In the genomic region with DNA sequence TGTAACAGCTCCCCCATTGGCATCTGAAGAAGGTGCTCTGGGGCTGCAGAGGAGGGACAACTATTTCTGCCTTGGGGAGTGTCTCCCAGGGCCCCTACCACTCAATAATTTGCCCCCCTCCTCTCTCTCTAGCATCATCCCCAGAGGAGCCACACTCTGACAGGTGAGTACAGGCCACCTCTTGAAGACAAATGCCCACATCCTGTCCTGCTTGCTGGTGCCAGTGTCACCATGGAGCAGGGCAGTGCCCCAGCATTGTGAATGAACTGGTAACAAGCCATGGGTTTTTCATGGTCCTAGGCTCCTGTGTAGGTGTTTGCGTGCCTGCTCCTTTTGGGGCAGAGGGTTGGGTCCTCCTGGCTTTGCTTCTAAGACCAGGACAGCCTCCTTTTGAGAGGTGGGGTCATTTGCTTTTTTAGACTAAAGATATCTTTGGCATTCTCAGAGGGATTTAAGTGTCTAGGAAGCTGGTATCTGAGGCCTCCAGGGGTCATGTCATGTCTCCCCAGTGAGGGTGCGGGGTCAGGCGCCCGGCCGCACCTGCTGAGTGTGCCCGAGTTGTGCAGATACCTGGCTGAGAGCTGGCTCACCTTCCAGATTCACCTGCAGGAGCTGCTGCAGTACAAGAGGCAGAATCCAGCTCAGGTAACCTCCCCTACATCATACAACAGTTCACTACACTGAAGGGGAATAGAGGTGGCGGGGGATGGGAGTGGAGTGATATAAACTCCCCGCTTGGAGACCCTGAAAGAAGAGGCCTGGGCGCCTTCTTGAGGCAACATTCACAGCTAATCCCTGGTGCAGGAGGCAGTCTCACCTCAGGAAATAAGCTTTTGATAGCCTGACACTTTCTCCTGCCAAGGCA, we compare ENCODE assay signal across 13 cellular contexts. TPM values are rescaled to one million over a fixed set of nuclear protein-coding genes. Genes with fewer than 3 reads are reported as not detected.
DNase-seq lines count a peak whose midpoint lies in the region; ATAC-seq, FAIRE-seq and TF ChIP-seq lines count a peak whose summit lies in the region.
"Had no signal": no experiment of that assay in that cellular context is flagged by ENCODE, and none has a peak within 500 bp of the region (broad histone marks: within the 10 kb centered on the region; RNA-seq: fewer than 3 reads in every experiment).

No MANE protein-coding gene starts in this region.

- CTCF ChIA-PET in naive thymus-derived CD4-positive, alpha-beta T cell (lab: Charles Lee): interaction anchor here (1.0 to 1.7 kb wide), 2 partner anchors 27 to 75 kb away, joined by 4 to 13 read pairs; a partner anchor contains a TSS

- no peak for ATAC-seq in naive thymus-derived CD4-positive, alpha-beta T cell
- no peak for ATAC-seq in GM19397 (IDR thresholded peaks at IDR 0.05; ENCODE audit: unreplicated experiment)

- H3K27me3 Mint-ChIP-seq in naive thymus-derived CD4-positive, alpha-beta T cell: no peaks in the 10 kb centered on the region

- peak overlapping the region; percentile 93 for H3K4me3 ChIP-seq in AG10803 (ENCODE audit: low read length)
- peak overlapping the region; percentile 78; the same call in 1 of the 2 replicates for H3K4me3 ChIP-seq in HFF-Myc (replicated peaks; ENCODE audit: low read depth, low read length)
- H3K4me3 ChIP-seq in ascending aorta: peak overlapping the region; percentile 91 to 99
- no peak overlapping the region for H3K4me3 ChIP-seq in naive thymus-derived CD4-positive, alpha-beta T cell (ENCODE audit: low read length)

- H3K27ac Mint-ChIP-seq in naive thymus-derived CD4-positive, alpha-beta T cell: peak overlapping the region in 8 of 9 donors; percentile 86 to 97 (median 90)

- peak overlapping the region in 1 of 2 donors; percentile 9 for H3K27ac ChIP-seq in ascending aorta
- peak overlapping the region; percentile 96 for H3K27ac ChIP-seq in naive thymus-derived CD4-positive, alpha-beta T cell (ENCODE audit: low read depth, low read length)
- H3K27ac ChIP-seq: adrenal gland had no signal

- TF ChIP-seq CTCF in AG10803 (conservative IDR thresholded peaks at IDR 0.05; ENCODE audit: low read length) (no peak), HFF-Myc (IDR thresholded peaks at IDR 0.05; ENCODE audit: low read depth, low read length, missing control alignments) (no peak), ascending aorta (IDR thresholded peaks at IDR 0.05) (no peak)

- H3K27me3 ChIP-seq in ascending aorta: no peaks in the 10 kb centered on the region
- H3K27me3 ChIP-seq in naive thymus-derived CD4-positive, alpha-beta T cell (ENCODE audit: control insufficient read depth in 2 of 2, insufficient read depth in 2 of 2, low read length in 2 of 2): no peaks in the 10 kb centered on the region
- H3K27me3 ChIP-seq: adrenal gland had no signal

- peaks cover 0 to 1% (median 0%) of the 10 kb centered on the region in 11 donors for H3K9me3 Mint-ChIP-seq in naive thymus-derived CD4-positive, alpha-beta T cell

- peaks cover 45 to 72% (median 69%) of the 10 kb centered on the region in 7 donors for H3K4me1 Mint-ChIP-seq in naive thymus-derived CD4-positive, alpha-beta T cell

- FAIRE-seq in HTR-8/SVneo (lab: Jason Lieb, UNC): no peak
- FAIRE-seq: H54 had no signal

- H3K4me3 Mint-ChIP-seq in naive thymus-derived CD4-positive, alpha-beta T cell: peak overlapping the region; percentile 85 to 99 (median 94)

- no peak for DNase-seq in AG10803 (ENCODE audit: low read depth)
- DNase-seq in HFF-Myc (ENCODE audit: extremely low read depth, low read depth): no peak
- peak in 1 of 2 donors; percentile 53 for DNase-seq in ascending aorta (ENCODE audit: low spot score in 2 of 2)
- DNase-seq in naive thymus-derived CD4-positive, alpha-beta T cell: peak in 1 of 9 donors; percentile 17
- no peak for DNase-seq in HK-2 (ENCODE audit: unreplicated experiment)
- no peak for DNase-seq in mucosa of gallbladder (ENCODE audit: low spot score)
- no peak for DNase-seq in HTR-8/SVneo (ENCODE audit: insufficient read length, low spot score)
- DNase-seq: DMS79 treated with DMSO at 0.1 percent for 48 hours, NCI-H1092 treated with DMSO at 0.1 percent for 48 hours had no signal

- intact Hi-C loops in ascending aorta (cut with DNase I): loop anchor here (5.0 kb wide), 1 partner anchor 207 kb away; a partner anchor contains a TSS
- intact Hi-C loops in naive thymus-derived CD4-positive, alpha-beta T cell (cut with micrococcal nuclease): loop anchor here (5.0 kb wide), 4 partner anchors 317 to 963 kb away; a partner anchor contains a TSS

- POLR2A ChIA-PET in naive thymus-derived CD4-positive, alpha-beta T cell (lab: Charles Lee): interaction anchor here (0.6 to 5.4 kb wide), 11 partner anchors 8 to 115 kb away, joined by 3 to 47 read pairs (median 5); a partner anchor contains a TSS

- H3K9me3 ChIP-seq in ascending aorta: no peaks in the 10 kb centered on the region
- H3K9me3 ChIP-seq in naive thymus-derived CD4-positive, alpha-beta T cell (ENCODE audit: control insufficient read depth in 2 of 3, low read length in 3 of 3): no peaks in the 10 kb centered on the region
- H3K9me3 ChIP-seq: adrenal gland had no signal

- H3K36me3 ChIP-seq in ascending aorta: peaks cover 40 to 51% of the 10 kb centered on the region in 2 donors
- H3K36me3 ChIP-seq in naive thymus-derived CD4-positive, alpha-beta T cell (ENCODE audit: control insufficient read depth in 2 of 3, insufficient read depth in 3 of 3, low read length in 3 of 3): peaks cover 24 to 53% (median 36%) of the 10 kb centered on the region in 3 experiments

- H3K36me3 Mint-ChIP-seq in naive thymus-derived CD4-positive, alpha-beta T cell: peaks cover 0 to 32% (median 4%) of the 10 kb centered on the region in 5 donors

- H3K4me1 ChIP-seq in ascending aorta: peaks cover 4 to 22% of the 10 kb centered on the region in 2 donors
- H3K4me1 ChIP-seq in naive thymus-derived CD4-positive, alpha-beta T cell (ENCODE audit: control insufficient read depth in 2 of 2, insufficient read depth in 2 of 2, low read length in 2 of 2): peaks cover 37 to 40% of the 10 kb centered on the region in 2 donors

RNA-seq across cellular contexts. Expression of a gene that starts 1.8 kb away (rescaled TPM):
- 83.5 TPM for total RNA-seq in ascending aorta
- total RNA-seq in naive thymus-derived CD4-positive, alpha-beta T cell: 100 to 1,000 TPM in 2 of 5 experiments, 10 to 100 TPM in 3; 70.2 to 124 (median 90.9) TPM
- polyA plus RNA-seq in naive thymus-derived CD4-positive, alpha-beta T cell: 10 to 100 TPM; 58.5 to 62.4 TPM
- 116 TPM for total RNA-seq in mucosa of gallbladder

RNA-seq across cellular contexts. Expression of a gene that starts 3.1 kb away (rescaled TPM):
- total RNA-seq in ascending aorta: 49.4 TPM
- 10 to 100 TPM; 48.2 to 77.6 (median 64.5) TPM for total RNA-seq in naive thymus-derived CD4-positive, alpha-beta T cell
- polyA plus RNA-seq in naive thymus-derived CD4-positive, alpha-beta T cell: 10 to 100 TPM; 48.2 to 68.7 TPM
- total RNA-seq in mucosa of gallbladder: 81.2 TPM

RNA-seq across cellular contexts. Expression of a gene that starts 10.0 kb away (rescaled TPM):
- total RNA-seq in ascending aorta (14.2 TPM), mucosa of gallbladder (4.7 TPM)
- total RNA-seq in naive thymus-derived CD4-positive, alpha-beta T cell: 1 to 10 TPM in 4 of 5 experiments, under 1 TPM in 1; 0.69 to 8.6 (median 3.0) TPM
- under 1 TPM in 1 of 2 donors, not detected in 1; 0.08 TPM for polyA plus RNA-seq in naive thymus-derived CD4-positive, alpha-beta T cell
- total RNA-seq: smooth muscle cell had no signal
- polyA plus RNA-seq: smooth muscle cell had no signal

RNA-seq across cellular contexts. Expression of a gene that starts 19.2 kb away (rescaled TPM):
- total RNA-seq in ascending aorta (21.6 TPM), mucosa of gallbladder (8.7 TPM)
- total RNA-seq in naive thymus-derived CD4-positive, alpha-beta T cell: 10 to 100 TPM; 11.4 to 24.0 (median 17.9) TPM
- 10 to 100 TPM; 24.5 to 32.7 TPM for polyA plus RNA-seq in naive thymus-derived CD4-positive, alpha-beta T cell

RNA-seq across cellular contexts. Expression of a gene that starts 26.7 kb away (rescaled TPM):
- total RNA-seq in ascending aorta: 225 TPM
- 10 to 100 TPM; 50.1 to 79.5 (median 71.3) TPM for total RNA-seq in naive thymus-derived CD4-positive, alpha-beta T cell
- polyA plus RNA-seq in naive thymus-derived CD4-positive, alpha-beta T cell: 10 to 100 TPM; 72.4 to 90.7 TPM
- 52.6 TPM for total RNA-seq in mucosa of gallbladder
